In the genomic region with DNA sequence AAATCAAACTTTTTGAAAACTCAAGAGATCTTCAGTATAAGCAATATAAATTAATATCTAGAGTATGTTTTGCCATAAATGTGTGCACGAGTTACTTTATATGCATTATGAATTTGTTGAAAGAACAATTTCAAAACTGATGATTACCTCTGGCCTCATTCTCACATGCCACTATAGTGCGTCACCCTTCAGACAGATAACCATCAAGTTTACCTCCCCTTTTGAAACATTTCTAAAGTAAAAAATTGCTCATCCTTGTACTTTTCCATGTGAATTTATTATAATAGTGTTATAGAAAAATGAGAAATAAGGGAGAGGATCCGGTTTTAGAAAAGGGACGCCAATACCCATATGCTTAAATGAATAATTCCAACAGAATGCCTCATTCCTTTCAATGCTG, we compare ENCODE assay signal across 29 cellular contexts. TPM values are rescaled to one million over a fixed set of nuclear protein-coding genes. Genes with fewer than 3 reads are reported as not detected.
A peak's percentile ranks its signal among the peaks of the same experiment; 100 is the strongest.
DNase-seq lines count a peak whose midpoint lies in the region; ATAC-seq and TF ChIP-seq lines count a peak whose summit lies in the region.
"Had no signal": no experiment of that assay in that cellular context is flagged by ENCODE, and none has a peak within 500 bp of the region (broad histone marks: within the 10 kb centered on the region; RNA-seq: fewer than 3 reads in every experiment).

No MANE protein-coding gene starts in this region.

- POLR2A ChIA-PET in PC-3 (lab: Charles Lee; ENCODE audit: unreplicated experiment) = no interaction called here

- BruUV-seq in PC-3 (replicated peaks; lab: Mats Ljungman, UMichigan) = no TSS peak

- no peak for TF ChIP-seq POLR2A in spleen (IDR thresholded peaks at IDR 0.05)

- H3F3A ChIP-seq in PC-3 (ENCODE audit: low read length, unreplicated experiment) = no peaks in the 10 kb centered on the region

- DNase-seq in PC-3 (peak; percentile 64), choroid plexus epithelial cell (ENCODE audit: low read depth) (peak; percentile 57), osteoblast (ENCODE audit: insufficient read length, low spot score, missing footprints) (no peak), psoas muscle (no peak), spleen (no peak)
- DNase-seq: activated CD4-positive, alpha-beta T cell treated with anti-CD3 and anti-CD28 coated beads for 48 hours; activated CD8-positive, alpha-beta memory T cell treated with anti-CD3 and anti-CD28 coated beads for 24 hours; activated gamma-delta T cell treated with Interleukin-2 at 50 U/mL for 16 hours; activated naive CD8-positive, alpha-beta T cell treated with anti-CD3 and anti-CD28 coated beads, Interleukin-2, amount 50 U/mL, for 24 hours; C1 segment of cervical spinal cord; Caco-2; colonic mucosa; endodermal cell; foreskin keratinocyte; H9; heart left ventricle; MM.1S; NCI-H1417; RPMI8226; sigmoid colon; stimulated activated CD4-positive, alpha-beta T cell treated with anti-CD3 and anti-CD28 coated beads, Interleukin-15, amount 100 ng/mL, for 24 hours; stimulated activated naive CD8-positive, alpha-beta T cell treated with anti-CD3 and anti-CD28 coated beads, Interleukin-15, Interleukin-2, amounts not matched to agents 100 U/mL and 50 U/mL, for 24 hours; thyroid gland had no signal

- no peak overlapping the region for H3K9ac ChIP-seq in PC-3 (ENCODE audit: low read length)
- H3K9ac ChIP-seq: neural progenitor cell had no signal

- ATAC-seq in PC-3 = no peak
- no peak for ATAC-seq in psoas muscle
- ATAC-seq in HG03442 (IDR thresholded peaks at IDR 0.05; ENCODE audit: unreplicated experiment) = no peak
- ATAC-seq in GM21529 (IDR thresholded peaks at IDR 0.05; ENCODE audit: unreplicated experiment) = no peak
- ATAC-seq: activated naive CD8-positive, alpha-beta T cell treated with anti-CD3 and anti-CD28 coated beads, Interleukin-2, amount 50 U/mL, for 24 hours; esophagus mucosa; foreskin keratinocyte; heart left ventricle; stimulated activated naive CD8-positive, alpha-beta T cell treated with anti-CD3 and anti-CD28 coated beads, Interleukin-15, Interleukin-2, amounts not matched to agents 100 U/mL and 50 U/mL, for 24 hours had no signal

- H3K4me3 ChIP-seq in ACC112 (ENCODE audit: low read depth, low read length) (no peak overlapping the region; the same call in 1 of the 2 replicates), PC-3 (ENCODE audit: low read length) (no peak overlapping the region), choroid plexus epithelial cell (ENCODE audit: low read depth, low read length) (no peak overlapping the region), osteoblast (ENCODE audit: insufficient read depth, low read length) (no peak overlapping the region), psoas muscle (no peak overlapping the region), spleen (no peak overlapping the region)
- H3K4me3 ChIP-seq: colonic mucosa, heart left ventricle, neural progenitor cell, prostate gland, sigmoid colon, thyroid gland had no signal

- CTCF ChIA-PET in PC-3 (lab: Charles Lee) = no interaction called here

- H3K4me1 ChIP-seq in ACC112 (ENCODE audit: control insufficient read depth, insufficient read depth, low read length, unreplicated experiment) = peaks cover 50% of the 10 kb centered on the region
- H3K4me1 ChIP-seq in PC-3 (ENCODE audit: insufficient read depth, low read length) = peaks cover 23% of the 10 kb centered on the region
- H3K4me1 ChIP-seq in osteoblast (ENCODE audit: insufficient read depth, low read length) = peaks cover 58% of the 10 kb centered on the region
- H3K4me1 ChIP-seq in psoas muscle = peaks cover 18% of the 10 kb centered on the region
- H3K4me1 ChIP-seq in spleen = peaks cover 8 to 99% (median 74%) of the 10 kb centered on the region in 6 donors
- H3K4me1 ChIP-seq: Caco-2, colonic mucosa, foreskin keratinocyte, prostate gland had no signal

- H4K20me1 ChIP-seq in PC-3 (ENCODE audit: low read length) (no peaks in the 10 kb centered on the region), osteoblast (ENCODE audit: insufficient read depth, low read length) (peaks cover 5% of the 10 kb centered on the region)

- H3K9me2 ChIP-seq in PC-3 (replicated peaks; ENCODE audit: low read length) = no peaks in the 10 kb centered on the region

- H3K27ac ChIP-seq in ACC112 (ENCODE audit: low read depth, low read length) (peak overlapping the region; percentile 52), PC-3 (ENCODE audit: low read length) (peak overlapping the region; percentile 34; the same call in 1 of the 2 replicates), osteoblast (ENCODE audit: low read depth, low read length) (peak overlapping the region; percentile 63), psoas muscle (no peak overlapping the region), spleen (peak overlapping the region in 4 of 8 donors; percentile 46 to 59 (median 57))
- H3K27ac ChIP-seq: colonic mucosa, foreskin keratinocyte, prostate gland, sigmoid colon, thyroid gland had no signal

- peak overlapping the region; percentile 38 for H3K4me2 ChIP-seq in PC-3 (ENCODE audit: low read length)
- H3K4me2 ChIP-seq in osteoblast (ENCODE audit: insufficient read depth, low read length) = no peak overlapping the region
- H3K4me2 ChIP-seq: neural progenitor cell had no signal

- H3K36me3 ChIP-seq in ACC112 (ENCODE audit: insufficient read depth, low read length) (no peaks in the 10 kb centered on the region; the same call in 1 of the 2 replicates), PC-3 (ENCODE audit: low read depth, low read length) (no peaks in the 10 kb centered on the region), osteoblast (ENCODE audit: insufficient read depth, low read length) (no peaks in the 10 kb centered on the region), psoas muscle (ENCODE audit: insufficient read depth in 1 of 2, low read depth in 1 of 2) (no peaks in the 10 kb centered on the region), spleen (peaks cover 0 to 50% (median 1%) of the 10 kb centered on the region in 6 donors)
- H3K36me3 ChIP-seq: colonic mucosa, prostate gland, sigmoid colon, thyroid gland had no signal

- H3K79me2 ChIP-seq in ACC112 (ENCODE audit: control insufficient read depth, insufficient read depth, low read length, unreplicated experiment) (peaks cover 62% of the 10 kb centered on the region), PC-3 (ENCODE audit: low read length) (no peaks in the 10 kb centered on the region), osteoblast (ENCODE audit: insufficient read depth, low read length) (peaks cover 93% of the 10 kb centered on the region)

- 88 to 96% (median 95%) methylated on average over 4 of the region's 4 CpGs for WGBS in psoas muscle, 3 donors
- 76 to 93% (median 84%) methylated on average over 4 of the region's 4 CpGs for WGBS in spleen, 5 donors

- no peaks in the 10 kb centered on the region for H3K9me3 ChIP-seq in PC-3 (ENCODE audit: low read length)
- H3K9me3 ChIP-seq in osteoblast (ENCODE audit: low read depth, low read length) = no peaks in the 10 kb centered on the region
- no peaks in the 10 kb centered on the region for H3K9me3 ChIP-seq in psoas muscle
- no peaks in the 10 kb centered on the region for H3K9me3 ChIP-seq in spleen
- H3K9me3 ChIP-seq: Caco-2, colonic mucosa, heart left ventricle, prostate gland, sigmoid colon, thyroid gland had no signal

- intact Hi-C loops in PC-3 (cut with micrococcal nuclease) (no loop called here), psoas muscle (cut with DNase I) (no loop called here), spleen (cut with DNase I; ENCODE audit: low total_unique reads) (no loop called here)

- TF ChIP-seq CTCF in PC-3 (conservative IDR thresholded peaks at IDR 0.05; ENCODE audit: low read depth, low read length) (no peak), choroid plexus epithelial cell (conservative IDR thresholded peaks at IDR 0.05; ENCODE audit: low read depth, low read length) (no peak), osteoblast (IDR thresholded peaks at IDR 0.05; ENCODE audit: extremely low read depth, low read depth, low read length) (no peak), psoas muscle (IDR thresholded peaks at IDR 0.05) (no peak), spleen (IDR thresholded peaks at IDR 0.05 in 8 of 11, conservative IDR thresholded peaks at IDR 0.05 in 3 of 11) (no peak)

- no peaks in the 10 kb centered on the region for H3K27me3 ChIP-seq in ACC112 (ENCODE audit: insufficient read depth, low read length)
- H3K27me3 ChIP-seq in PC-3 (ENCODE audit: low read length) = no peaks in the 10 kb centered on the region
- no peaks in the 10 kb centered on the region for H3K27me3 ChIP-seq in osteoblast (ENCODE audit: insufficient read depth, low read length)
- H3K27me3 ChIP-seq in psoas muscle (ENCODE audit: insufficient read depth in 3 of 3, low read length in 2 of 3) = no peaks in the 10 kb centered on the region
- H3K27me3 ChIP-seq in spleen (replicated peaks in 1 of 7) = no peaks in the 10 kb centered on the region
- H3K27me3 ChIP-seq: colonic mucosa, heart left ventricle, neural progenitor cell, sigmoid colon, thyroid gland had no signal

- H2AFZ ChIP-seq in ACC112 (ENCODE audit: low read length, unreplicated experiment) = no peak overlapping the region
- no peak overlapping the region for H2AFZ ChIP-seq in PC-3 (ENCODE audit: low read length)
- no peak overlapping the region for H2AFZ ChIP-seq in osteoblast (ENCODE audit: low read length)
- H2AFZ ChIP-seq: neural progenitor cell had no signal

RNA-seq across cellular contexts. Expression of a gene that starts 38.3 kb away (rescaled TPM):
- 0.69 and 1.1 TPM in 2 replicates for total RNA-seq in PC-3 (2014; rRNA removed)
- total RNA-seq in osteoblast = 119 and 128 TPM in 2 replicates
- 10 to 100 TPM; 23.3 to 48.7 (median 37.9) TPM for total RNA-seq in psoas muscle
- 10 to 100 TPM; 11.6 to 18.1 (median 11.7) TPM for polyA plus RNA-seq in psoas muscle
- 100 to 1,000 TPM; 217 to 362 (median 262) TPM for total RNA-seq in spleen
- 10 to 100 TPM; 25.5 to 36.8 (median 28.5) TPM for polyA plus RNA-seq in spleen
- total RNA-seq: Caco-2 had no signal

Comparison
In these comparisons a context has a peak if more than half of its experiments do, and no peak if none do; other contexts are left out.
1. DNase-seq: peak in PC-3 (single experiment) and choroid plexus epithelial cell (single experiment); none in osteoblast (single experiment), psoas muscle (0 of 2) and spleen (single experiment).
2. RNA of a gene that starts 38.3 kb away (total RNA-seq): 217 to 362 TPM in spleen, 119 to 128 TPM in osteoblast and 23.3 to 48.7 TPM in psoas muscle; 0.69 to 1.1 TPM in PC-3; every median in the first group is over 10 times any median in the second.